ENCODE assay signal across 30 cellular contexts in the genomic region with DNA sequence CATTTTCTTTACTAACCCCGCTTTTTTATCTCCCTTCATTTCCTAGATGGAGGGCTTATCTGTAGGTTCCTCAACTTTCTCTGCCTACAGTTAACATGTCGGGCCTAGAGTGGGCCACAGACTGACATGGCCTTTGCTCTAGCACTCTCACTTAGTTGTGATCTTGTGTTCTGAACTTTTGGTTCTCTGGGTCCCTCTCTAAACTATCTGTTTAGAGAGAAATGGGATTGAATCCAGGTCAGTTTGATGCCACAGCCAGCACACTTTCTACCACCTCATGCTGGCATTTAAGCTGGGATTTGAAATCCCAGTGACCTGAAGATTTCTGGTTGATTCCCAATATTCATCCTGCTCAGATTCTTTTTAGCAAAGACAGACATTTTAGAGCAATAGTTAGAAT.
"Had no signal": no experiment of that assay in that cellular context is flagged by ENCODE, and none has a peak within 500 bp of the region (broad histone marks: within the 10 kb centered on the region; RNA-seq: fewer than 3 reads in every experiment).

No MANE protein-coding gene starts in this region.

- H3K27ac ChIP-seq: cardiac muscle cell, Peyer's patch, WERI-Rb-1 had no signal

- H3K27me3 Mint-ChIP-seq: activated CD4-positive, alpha-beta memory T cell treated with anti-CD3 and anti-CD28 coated beads, Interleukin-2, amount 10 ng/mL, durations not matched to agents 7 days and 5 days; activated CD8-positive, alpha-beta memory T cell treated with anti-CD3 and anti-CD28 coated beads, Interleukin-2, amount 10 ng/mL, durations not matched to agents 7 days and 5 days; activated naive CD4-positive, alpha-beta T cell treated with anti-CD3 and anti-CD28 coated beads, Interleukin-2, amount 10 ng/mL, durations not matched to agents 7 days and 5 days; activated naive CD8-positive, alpha-beta T cell; activated naive CD8-positive, alpha-beta T cell treated with anti-CD3 and anti-CD28 coated beads, Interleukin-2, amount 50 U/mL, for 24 hours; central memory CD8-positive, alpha-beta T cell had no signal

- H3K27me3 ChIP-seq: cardiac muscle cell, MG63, Peyer's patch had no signal

- DNase-seq: activated CD4-positive, alpha-beta memory T cell treated with anti-CD3 and anti-CD28 coated beads, Interleukin-2, amount 10 ng/mL, durations not matched to agents 7 days and 5 days; activated CD4-positive, alpha-beta T cell treated with anti-CD3 and anti-CD28 coated beads for 1 hour; activated CD4-positive, alpha-beta T cell treated with anti-CD3 and anti-CD28 coated beads for 48 hours; activated CD4-positive, CD25-positive, alpha-beta regulatory T cell; activated CD8-positive, alpha-beta memory T cell treated with anti-CD3 and anti-CD28 coated beads for 24 hours; activated CD8-positive, alpha-beta memory T cell treated with anti-CD3 and anti-CD28 coated beads, Interleukin-2, amount 10 ng/mL, durations not matched to agents 7 days and 5 days; activated CD8-positive, alpha-beta memory T cell treated with anti-CD3 and anti-CD28 coated beads, Interleukin-2, amount 50 U/mL, for 48 hours; activated effector memory CD4-positive, alpha-beta T cell treated with Interleukin-2 at 50 U/mL for 16 hours; activated naive CD4-positive, alpha-beta T cell treated with anti-CD3 and anti-CD28 coated beads, Interleukin-2, amount 10 ng/mL, durations not matched to agents 7 days and 5 days; activated naive CD8-positive, alpha-beta T cell treated with anti-CD3 and anti-CD28 coated beads, Interleukin-2, amount 50 U/mL, for 24 hours; activated T-cell treated with anti-CD3 and anti-CD28 coated beads, Interleukin-2, amount 50 U/mL, for 48 hours; anterior cingulate cortex; Kasumi-1; NCI-H1092; NCI-H1436 treated with DMSO at 0.1 percent for 48 hours; NCI-H1694 treated with DMSO at 0.1 percent for 48 hours; NCI-H2029; NCI-H345; NCI-H524 treated with DMSO at 0.1 percent for 48 hours; Peyer's patch; RPMI8226; SW 1271; T-helper 1 cell; T-helper 2 cell; T-helper 9 cell; WERI-Rb-1 had no signal

- H3K4me3 ChIP-seq: cardiac muscle cell, MG63, Peyer's patch had no signal

- H3K27ac Mint-ChIP-seq: activated CD4-positive, alpha-beta memory T cell treated with anti-CD3 and anti-CD28 coated beads, Interleukin-2, amount 10 ng/mL, durations not matched to agents 7 days and 5 days; activated CD8-positive, alpha-beta memory T cell treated with anti-CD3 and anti-CD28 coated beads, Interleukin-2, amount 10 ng/mL, durations not matched to agents 7 days and 5 days; activated naive CD4-positive, alpha-beta T cell treated with anti-CD3 and anti-CD28 coated beads, Interleukin-2, amount 10 ng/mL, durations not matched to agents 7 days and 5 days; activated naive CD8-positive, alpha-beta T cell; activated naive CD8-positive, alpha-beta T cell treated with anti-CD3 and anti-CD28 coated beads, Interleukin-2, amount 50 U/mL, for 24 hours had no signal

- H3K36me3 ChIP-seq: cardiac muscle cell, MG63, Peyer's patch, WERI-Rb-1 had no signal

- H3K4me3 Mint-ChIP-seq: activated CD4-positive, alpha-beta memory T cell treated with anti-CD3 and anti-CD28 coated beads, Interleukin-2, amount 10 ng/mL, durations not matched to agents 7 days and 5 days; activated CD8-positive, alpha-beta memory T cell treated with anti-CD3 and anti-CD28 coated beads, Interleukin-2, amount 10 ng/mL, durations not matched to agents 7 days and 5 days; activated naive CD4-positive, alpha-beta T cell treated with anti-CD3 and anti-CD28 coated beads, Interleukin-2, amount 10 ng/mL, durations not matched to agents 7 days and 5 days; activated naive CD8-positive, alpha-beta T cell; activated naive CD8-positive, alpha-beta T cell treated with anti-CD3 and anti-CD28 coated beads, Interleukin-2, amount 50 U/mL, for 24 hours; central memory CD8-positive, alpha-beta T cell had no signal

- H3K9me3 Mint-ChIP-seq: activated CD4-positive, alpha-beta memory T cell treated with anti-CD3 and anti-CD28 coated beads, Interleukin-2, amount 10 ng/mL, durations not matched to agents 7 days and 5 days; activated naive CD4-positive, alpha-beta T cell treated with anti-CD3 and anti-CD28 coated beads, Interleukin-2, amount 10 ng/mL, durations not matched to agents 7 days and 5 days had no signal

- ATAC-seq: activated CD8-positive, alpha-beta memory T cell treated with anti-CD3 and anti-CD28 coated beads, Interleukin-2, amount 10 ng/mL, durations not matched to agents 7 days and 5 days; activated naive CD8-positive, alpha-beta T cell treated with anti-CD3 and anti-CD28 coated beads, Interleukin-2, amount 50 U/mL, for 24 hours had no signal

- H3K4me1 ChIP-seq: Peyer's patch had no signal

- H3K4me1 Mint-ChIP-seq: activated CD4-positive, alpha-beta memory T cell treated with anti-CD3 and anti-CD28 coated beads, Interleukin-2, amount 10 ng/mL, durations not matched to agents 7 days and 5 days; activated CD8-positive, alpha-beta memory T cell treated with anti-CD3 and anti-CD28 coated beads, Interleukin-2, amount 10 ng/mL, durations not matched to agents 7 days and 5 days; activated naive CD4-positive, alpha-beta T cell treated with anti-CD3 and anti-CD28 coated beads, Interleukin-2, amount 10 ng/mL, durations not matched to agents 7 days and 5 days; activated naive CD8-positive, alpha-beta T cell treated with anti-CD3 and anti-CD28 coated beads, Interleukin-2, amount 50 U/mL, for 24 hours; central memory CD8-positive, alpha-beta T cell had no signal

- H3K36me3 Mint-ChIP-seq: activated CD8-positive, alpha-beta memory T cell treated with anti-CD3 and anti-CD28 coated beads, Interleukin-2, amount 10 ng/mL, durations not matched to agents 7 days and 5 days; activated naive CD4-positive, alpha-beta T cell treated with anti-CD3 and anti-CD28 coated beads, Interleukin-2, amount 10 ng/mL, durations not matched to agents 7 days and 5 days; activated naive CD8-positive, alpha-beta T cell had no signal

- H3K9me3 ChIP-seq: MG63, Peyer's patch had no signal
